ENCODE assay signal across 8 cellular contexts in the genomic region with DNA sequence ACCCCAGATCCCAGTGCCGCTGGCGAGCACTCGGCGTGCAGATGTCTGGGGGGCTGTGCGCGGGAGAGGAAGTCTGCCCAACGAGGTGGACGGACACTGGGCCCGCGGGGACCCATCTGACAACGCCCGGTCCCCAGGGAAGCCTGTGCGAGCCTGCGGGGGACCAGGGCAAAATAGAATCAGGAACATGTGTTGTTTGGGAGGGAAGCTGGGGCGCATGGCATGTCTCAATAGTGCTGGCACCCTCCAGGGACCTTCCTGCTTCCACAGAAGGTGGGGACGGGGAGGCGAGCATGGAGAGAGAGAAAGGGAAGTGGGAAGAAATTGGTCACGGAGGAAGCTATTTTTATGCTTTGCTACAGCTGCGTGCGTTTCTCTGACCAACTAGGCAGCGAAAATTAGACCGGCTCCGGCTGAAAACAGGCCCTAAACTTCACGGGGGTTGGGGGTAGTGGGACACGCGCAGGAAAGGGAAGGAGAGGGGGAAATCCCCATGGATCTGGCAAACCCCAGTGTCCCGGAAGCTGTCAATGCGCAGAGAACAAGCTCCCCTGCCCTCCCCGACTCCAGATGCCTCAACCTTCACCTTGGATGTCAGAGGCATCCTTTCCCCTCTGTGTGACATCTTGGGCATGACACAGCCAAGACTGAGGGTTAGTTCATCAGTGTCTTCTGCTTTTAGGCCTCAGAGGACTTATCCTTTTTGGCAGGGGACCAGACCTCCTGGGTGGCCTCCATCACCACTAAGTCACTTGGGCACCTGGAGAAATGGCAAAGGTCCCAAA.
DNase-seq lines count a peak whose midpoint lies in the region; ATAC-seq and TF ChIP-seq lines count a peak whose summit lies in the region.

No MANE protein-coding gene starts in this region.

- ATAC-seq in HG02798 (IDR thresholded peaks at IDR 0.05; ENCODE audit: poor library complexity, unreplicated experiment), result no peak
- no peak for ATAC-seq in HG03460 (IDR thresholded peaks at IDR 0.05; ENCODE audit: unreplicated experiment)

- peak overlapping the region in 1 of 7 donors; percentile 59 for H3K27ac Mint-ChIP-seq in CD4-positive, alpha-beta memory T cell

- TF ChIP-seq CTCF in HL-60 (IDR thresholded peaks at IDR 0.05; ENCODE audit: insufficient read depth, low read length) (no peak), astrocyte of the cerebellum (IDR thresholded peaks at IDR 0.05; ENCODE audit: low read depth, low read length, missing control alignments) (no peak)

- POLR2A ChIA-PET in CD4-positive, alpha-beta memory T cell (lab: Charles Lee; ENCODE audit: partially characterized antibody), result interaction anchor here (0.6 to 2.3 kb wide), 6 partner anchors 11 to 453 kb away, joined by 3 to 10 read pairs (median 4); no protein-coding TSS in a partner anchor

- no peak for DNase-seq in CD4-positive, alpha-beta memory T cell
- DNase-seq in HL-60 (ENCODE audit: low read depth in 1 of 2, low spot score in 1 of 2), result peak; percentile 61 to 87
- no peak for DNase-seq in astrocyte of the cerebellum (ENCODE audit: low read depth)
- DNase-seq in lung microvascular endothelial cell (ENCODE audit: low read depth in 2 of 2), result peak; percentile 9 to 15
- no peak for DNase-seq in germinal center (ENCODE audit: low spot score)
- DNase-seq in DMS153 treated with DMSO at 0.1 percent for 48 hours (lab: John Stamatoyannopoulos, UW; ENCODE audit: unreplicated experiment), result no peak

- peaks cover 10% of the 10 kb centered on the region for H3K4me1 ChIP-seq in CD4-positive, alpha-beta memory T cell (ENCODE audit: insufficient read depth, low read length)

- H3K27me3 ChIP-seq in CD4-positive, alpha-beta memory T cell (ENCODE audit: insufficient read depth, low read length), result no peaks in the 10 kb centered on the region
- no peaks in the 10 kb centered on the region for H3K27me3 ChIP-seq in HL-60 (ENCODE audit: insufficient read depth, poor library complexity, severe bottlenecking)

- no peaks in the 10 kb centered on the region for H3K36me3 Mint-ChIP-seq in CD4-positive, alpha-beta memory T cell

- H3K9me3 ChIP-seq in CD4-positive, alpha-beta memory T cell (ENCODE audit: control insufficient read depth in 1 of 2, low read length in 2 of 2), result no peaks in the 10 kb centered on the region

- H3K27ac ChIP-seq in CD4-positive, alpha-beta memory T cell (ENCODE audit: low read depth, low read length), result no peak overlapping the region
- H3K27ac ChIP-seq in HL-60 (replicated peaks), result peak overlapping the region; percentile 69

- intact Hi-C loops in CD4-positive, alpha-beta memory T cell (cut with micrococcal nuclease), result loop anchor here (1.0 to 2.0 kb wide), 4 partner anchors 93 to 537 kb away; partner anchors contain the start of gene BCOR

- H3K4me3 ChIP-seq in CD4-positive, alpha-beta memory T cell (ENCODE audit: low read length in 2 of 2), result peak overlapping the region; percentile 36 to 57
- peak overlapping the region; percentile 41 for H3K4me3 ChIP-seq in HL-60 (replicated peaks; ENCODE audit: insufficient read depth, low read length)
- H3K4me3 ChIP-seq in astrocyte of the cerebellum (ENCODE audit: low read depth, low read length), result peak overlapping the region; percentile 27

- no peaks in the 10 kb centered on the region for H3K36me3 ChIP-seq in CD4-positive, alpha-beta memory T cell (ENCODE audit: insufficient read depth, low read length)

- H3K4me3 Mint-ChIP-seq in CD4-positive, alpha-beta memory T cell, result peak overlapping the region in 7 of 8 donors; percentile 6 to 86 (median 40)

- in situ Hi-C loops in astrocyte of the cerebellum (cut with HindIII; ENCODE audit: low sequenced_read_pairs), result no loop called here

- CTCF ChIA-PET in CD4-positive, alpha-beta memory T cell (lab: Charles Lee; ENCODE audit: partially characterized antibody), result interaction anchor here (0.7 to 2.0 kb wide), 12 partner anchors 89 to 537 kb away, joined by 3 to 7 read pairs (median 4); no protein-coding TSS in a partner anchor

- H3K4me1 Mint-ChIP-seq in CD4-positive, alpha-beta memory T cell, result peaks cover 0 to 16% (median 3%) of the 10 kb centered on the region in 4 donors

- no peaks in the 10 kb centered on the region for H3K27me3 Mint-ChIP-seq in CD4-positive, alpha-beta memory T cell

- H3K9me3 Mint-ChIP-seq in CD4-positive, alpha-beta memory T cell, result peaks cover 0 to 2% (median 0%) of the 10 kb centered on the region in 8 donors

Comparison
In these comparisons a context has a peak if more than half of its experiments do, and no peak if none do; other contexts are left out.
1. DNase-seq: peak in HL-60 (2 of 2) and lung microvascular endothelial cell (2 of 2); none in CD4-positive, alpha-beta memory T cell (0 of 5), astrocyte of the cerebellum (single experiment), germinal center (single experiment) and DMS153 treated with DMSO at 0.1 percent for 48 hours (single experiment).
2. Peak in every context shown above with its lines, with median percentiles within 50 percentile points of each other: H3K4me3 ChIP-seq.